ENCODE assay signal across 36 cellular contexts in genomic region chr4:168981942-168982341, GRCh38. TPM values are rescaled to one million over a fixed set of nuclear protein-coding genes. Genes with fewer than 3 reads are reported as not detected.
DNase-seq lines count a peak whose midpoint lies in the region; ATAC-seq, FAIRE-seq and TF ChIP-seq lines count a peak whose summit lies in the region.
"Had no signal": no experiment of that assay in that cellular context is flagged by ENCODE, and none has a peak within 500 bp of the region (broad histone marks: within the 10 kb centered on the region; RNA-seq: fewer than 3 reads in every experiment).

No MANE protein-coding gene starts in this region.

- no peak overlapping the region for H3K27ac Mint-ChIP-seq in natural killer cell treated with Interleukin-12 subunit alpha and Interleukin-12 subunit beta and Interleukin-15 and Interleukin-18, amount 100 ng/mL, for 72 hours
- H3K27ac Mint-ChIP-seq: B cell; CD14-positive monocyte; CD4-positive, alpha-beta memory T cell; CD4-positive, alpha-beta T cell; CD4-positive, CD25-positive, alpha-beta regulatory T cell; CD8-positive, alpha-beta memory T cell; CD8-positive, alpha-beta T cell had no signal

- intact Hi-C loops in GM12878 (cut with micrococcal nuclease; ENCODE audit: unreplicated experiment) (no loop called here), left colon (cut with DNase I, micrococcal nuclease) (loop anchor here in 1 of 2 donors (10.0 kb wide), 1 partner anchor 47 kb away; no protein-coding TSS in a partner anchor)

- no peak for TF ChIP-seq POLR2A in GM12878 (IDR thresholded peaks at IDR 0.05; ENCODE audit: low read depth, low read length)

- H2AFZ ChIP-seq in GM12878 (ENCODE audit: control insufficient read depth, low read depth, low read length), result no peak overlapping the region

- peaks cover 6 to 55% of the 10 kb centered on the region in 2 experiments; a peak in 1 of 3 replicates for H3K36me3 ChIP-seq in HEK293 (ENCODE audit: control insufficient read depth in 2 of 2, insufficient read depth in 1 of 2, low read length in 2 of 2)
- H3K36me3 ChIP-seq in GM12878 (ENCODE audit: control insufficient read depth in 2 of 2, insufficient read depth in 2 of 2, low read length in 1 of 2), result peaks cover 2 to 14% of the 10 kb centered on the region in 2 experiments

- no peak for TF ChIP-seq RAD21 in GM12878 (IDR thresholded peaks at IDR 0.05; ENCODE audit: insufficient read depth, low read depth, low read length)

- no peaks in the 10 kb centered on the region for H4K20me1 ChIP-seq in GM12878 (ENCODE audit: control insufficient read depth, insufficient read depth)
- H4K20me1 ChIP-seq: BLaER1; BLaER1 treated with 17β-estradiol and CSF1 and Interleukin-3, amounts not matched to agents 10 nM and 100 nM had no signal

- no peak for TF ChIP-seq EP300 in GM12878 (IDR thresholded peaks at IDR 0.05; ENCODE audit: borderline replicate concordance in 1 of 2, control insufficient read depth in 1 of 2, low read depth in 2 of 2, low read length in 2 of 2)

- in situ Hi-C loops in GM12878 (cut with MboI), result no loop called here

- 95% methylated on average over 1 of the region's 1 CpG for WGBS in GM12878 (ENCODE audit: insufficient coverage, insufficient replicate concordance, low lambda C conversion rate, missing lambda C conversion rate)

- SMC1A ChIA-PET in GM12878 (lab: Charles Lee; ENCODE audit: uncharacterized antibody, unreplicated experiment), result interaction anchor here (1.0 to 1.5 kb wide), 3 partner anchors 9 to 69 kb away, joined by 3 to 4 read pairs (median 3); no protein-coding TSS in a partner anchor

- H3K27me3 Mint-ChIP-seq in natural killer cell treated with Interleukin-12 subunit alpha and Interleukin-12 subunit beta and Interleukin-15 and Interleukin-18, amount 100 ng/mL, for 72 hours, result no peaks in the 10 kb centered on the region
- H3K27me3 Mint-ChIP-seq: B cell; CD4-positive, alpha-beta memory T cell; CD4-positive, alpha-beta T cell; CD4-positive, CD25-positive, alpha-beta regulatory T cell had no signal

- no peak for TF ChIP-seq CTCF in HEK293 (tag by site-specific recombination; IDR thresholded peaks at IDR 0.05)
- TF ChIP-seq CTCF in GM12878 (IDR thresholded peaks at IDR 0.05 in 2 of 3, conservative IDR thresholded peaks at IDR 0.05 in 1 of 3; ENCODE audit: control insufficient read depth in 2 of 3, extremely low read depth in 1 of 3, insufficient read depth in 1 of 3, low read depth in 3 of 3, low read length in 3 of 3), result no peak

- H3K4me2 ChIP-seq in GM12878 (ENCODE audit: control insufficient read depth, insufficient read depth), result no peak overlapping the region
- H3K4me2 ChIP-seq: A549; BLaER1; BLaER1 treated with 17β-estradiol and CSF1 and Interleukin-3, amounts not matched to agents 10 nM and 100 nM had no signal

- peaks cover 5 to 26% of the 10 kb centered on the region in 2 donors for H3K4me1 Mint-ChIP-seq in natural killer cell treated with Interleukin-12 subunit alpha and Interleukin-12 subunit beta and Interleukin-15 and Interleukin-18, amount 100 ng/mL, for 72 hours (ENCODE audit: low read depth in 2 of 2)
- H3K4me1 Mint-ChIP-seq: B cell; CD14-positive monocyte; CD4-positive, alpha-beta memory T cell had no signal

- no peak overlapping the region for H3K4me3 Mint-ChIP-seq in natural killer cell treated with Interleukin-12 subunit alpha and Interleukin-12 subunit beta and Interleukin-15 and Interleukin-18, amount 100 ng/mL, for 72 hours
- H3K4me3 Mint-ChIP-seq: B cell; CD14-positive monocyte; CD4-positive, alpha-beta memory T cell; CD4-positive, alpha-beta T cell; CD4-positive, CD25-positive, alpha-beta regulatory T cell; CD8-positive, alpha-beta memory T cell; CD8-positive, alpha-beta T cell had no signal

- H3K9me3 Mint-ChIP-seq in natural killer cell treated with Interleukin-12 subunit alpha and Interleukin-12 subunit beta and Interleukin-15 and Interleukin-18, amount 100 ng/mL, for 72 hours, result peaks cover 10% of the 10 kb centered on the region

- BruUV-seq in GM12878 (replicated peaks; lab: Mats Ljungman, UMichigan), result no TSS peak

- H3K4me1 ChIP-seq in HEK293 (ENCODE audit: control insufficient read depth, insufficient read depth, low read length) (no peaks in the 10 kb centered on the region), GM12878 (ENCODE audit: control insufficient read depth, insufficient read depth, low read length) (no peaks in the 10 kb centered on the region)
- H3K4me1 ChIP-seq: A549; BLaER1; BLaER1 treated with 17β-estradiol and CSF1 and Interleukin-3, amounts not matched to agents 10 nM and 100 nM; Caco-2 had no signal

- CTCF ChIA-PET in HEK293 (lab: Yijun Ruan, JAX) (no interaction called here), GM12878 (lab: Yijun Ruan, JAX) (interaction anchor here (1.2 kb wide), 1 partner anchor 19 kb away, joined by 5 read pairs; no protein-coding TSS in a partner anchor)

- H3K4me3 ChIP-seq in HEK293 (ENCODE audit: low read depth, low read length) (no peak overlapping the region), GM12878 (no peak overlapping the region)
- H3K4me3 ChIP-seq: A549; BLaER1; BLaER1 treated with 17β-estradiol and CSF1 and Interleukin-3, amounts not matched to agents 10 nM and 100 nM had no signal

- H3K36me3 Mint-ChIP-seq in natural killer cell treated with Interleukin-12 subunit alpha and Interleukin-12 subunit beta and Interleukin-15 and Interleukin-18, amount 100 ng/mL, for 72 hours, result peaks cover 39% of the 10 kb centered on the region

- FAIRE-seq in HTR-8/SVneo (lab: Jason Lieb, UNC) (peak; percentile 20), GM12878 (lab: Jason Lieb, UNC) (peak; percentile 72)
- FAIRE-seq: A204.1, A549, D721Med had no signal

- no peak overlapping the region for H3K9ac ChIP-seq in GM12878 (ENCODE audit: control insufficient read depth, insufficient read depth, low read length)
- H3K9ac ChIP-seq: BLaER1; BLaER1 treated with 17β-estradiol and CSF1 and Interleukin-3, amounts not matched to agents 10 nM and 100 nM had no signal

- H3K27ac ChIP-seq in HEK293 (ENCODE audit: extremely low read depth, low read depth, low read length) (no peak overlapping the region), GM12878 (ENCODE audit: control insufficient read depth, insufficient read depth) (no peak overlapping the region)
- H3K27ac ChIP-seq: 22Rv1; A549; BLaER1; BLaER1 treated with 17β-estradiol and CSF1 and Interleukin-3, amounts not matched to agents 10 nM and 100 nM; C4-2B had no signal

- no peak for DNase-seq in HTR-8/SVneo (ENCODE audit: insufficient read length, low spot score)
- peak; percentile 10 for DNase-seq in amniotic epithelial cell (ENCODE audit: low read depth)
- DNase-seq in GM12878 (ENCODE audit: low read depth, low spot score), result no peak
- no peak for DNase-seq in COLO829 (ENCODE audit: low spot score)
- no peak for DNase-seq in left colon
- DNase-seq in NCI-H1930 (lab: John Stamatoyannopoulos, UW), result no peak
- DNase-seq in natural killer cell treated with Interleukin-12 subunit alpha and Interleukin-12 subunit beta and Interleukin-15 and Interleukin-18, amount 100 ng/mL, for 72 hours (ENCODE audit: low spot score), result no peak
- DNase-seq: 8988T; ACHN; AML-193; BE2C; C1 segment of cervical spinal cord; Caco-2; Calu3; CD4-positive, alpha-beta memory T cell; CD4-positive, alpha-beta T cell; CD4-positive, CD25-positive, alpha-beta regulatory T cell; CD8-positive, alpha-beta memory T cell; CD8-positive, alpha-beta T cell; COR-L47; DMS 273 treated with DMSO at 0.1 percent for 48 hours; DMS153; DMS53; DMS79; DMS79 treated with DMSO at 0.1 percent for 48 hours; DND-41 had no signal

- H3K27me3 ChIP-seq in GM12878 (replicated peaks in 1 of 2; ENCODE audit: control insufficient read depth in 2 of 2, insufficient read depth in 2 of 2, low read length in 1 of 2), result no peaks in the 10 kb centered on the region
- H3K27me3 ChIP-seq: BE2C; BLaER1; BLaER1 treated with 17β-estradiol and CSF1 and Interleukin-3, amounts not matched to agents 10 nM and 100 nM had no signal

- H3K79me2 ChIP-seq in GM12878 (ENCODE audit: control insufficient read depth, insufficient read depth, low read length), result no peaks in the 10 kb centered on the region

- POLR2A ChIA-PET in HEK293 (lab: Yijun Ruan, JAX) (no interaction called here), GM12878 (lab: Charles Lee) (no interaction called here)

- RAD21 ChIA-PET in GM12878 (lab: Charles Lee; ENCODE audit: unreplicated experiment), result no interaction called here

- H3K9me3 ChIP-seq in HEK293 (ENCODE audit: control insufficient read depth, insufficient read depth, low read depth, low read length), result no peaks in the 10 kb centered on the region
- peaks cover 8% of the 10 kb centered on the region for H3K9me3 ChIP-seq in GM12878 (replicated peaks; ENCODE audit: control insufficient read depth, insufficient read depth, low read length)
- H3K9me3 ChIP-seq: BE2C had no signal

- ATAC-seq in GM12878 (no peak), left colon (no peak)
- ATAC-seq in natural killer cell treated with Interleukin-12 subunit alpha and Interleukin-12 subunit beta and Interleukin-15 and Interleukin-18, amount 100 ng/mL, for 72 hours, result no peak
- ATAC-seq: A549; CD8-positive, alpha-beta T cell had no signal

TF ChIP-seq in HEK293, 187 proteins besides CTCF, POLR2A, EP300 and RAD21 (continues in another document):
- TF ChIP-seq SETDB1 (IDR thresholded peaks at IDR 0.05; ENCODE audit: insufficient read length, low read length) (peak; percentile 93), ZNF529 (tag by site-specific recombination; IDR thresholded peaks at IDR 0.05; ENCODE audit: insufficient replicate concordance) (peak; percentile 91)

TF ChIP-seq in GM12878, 131 proteins besides CTCF, POLR2A, EP300 and RAD21 (continues in another document):
- TF ChIP-seq CBX5 (IDR thresholded peaks at IDR 0.05; ENCODE audit: low read depth), result 0 out of 2 replicates have a peak, but pooled peaks have one; percentile 69

RNA-seq across cellular contexts. Expression of gene CBR4, which starts 28.1 kb away (rescaled TPM):
- total RNA-seq in GM12878 (2013; cell fraction: nucleolus; rRNA removed), result 98.9 and 104 TPM in 2 replicates
- total RNA-seq in GM12878 (2014; rRNA removed) (22.2 and 27.7 TPM in 2 replicates), GM12878 (2014; rRNA removed; fragmentation: Illumina TruSeq; extraction: Trizol) (26.5 and 28.3 TPM in 2 replicates), GM12878 (2021) (32.2 and 32.9 TPM in 2 replicates), left colon (10 to 100 TPM; 28.0 to 29.6 TPM)
- 5.5 TPM for polyA plus RNA-seq in GM12878 (2011; ENCODE audit: low read depth)
- polyA plus RNA-seq in GM12878 (2011; rRNA removed) (17.3 and 24.4 TPM in 2 replicates), GM12878 (2014; fragmentation: Illumina TruSeq; extraction: Trizol) (23.2 and 30.8 TPM in 2 replicates), GM12878 (2014; fragmentation: Nextera tagmentation; extraction: Ambion mirVana) (10 to 100 TPM; 21.4 to 36.2 TPM), GM12878 (2014; rRNA removed) (16.7 and 21.2 TPM in 2 replicates), GM12878 (2016; fragmentation: Nextera tagmentation; extraction: Ambion mirVana) (10 to 100 TPM; 30.8 to 38.8 TPM)
- polyA plus RNA-seq in GM12878 (2011; cell fraction: cytosol; rRNA removed), result 5.2 and 6.3 TPM in 2 replicates
- 20.6 and 24.4 TPM in 2 replicates for polyA plus RNA-seq in GM12878 (2011; cell fraction: nucleus; rRNA removed)
- polyA plus RNA-seq in GM12878 (2012), result 10.9 and 13.0 TPM in 2 replicates
- polyA minus RNA-seq in GM12878 (2011; rRNA and poly(A)+ RNA removed), result 15.9 and 16.0 TPM in 2 replicates
- polyA minus RNA-seq in GM12878 (2011; cell fraction: cytosol; rRNA and poly(A)+ RNA removed), result 4.8 and 6.1 TPM in 2 replicates
- 20.4 and 31.1 TPM in 2 replicates for polyA minus RNA-seq in GM12878 (2011; cell fraction: nucleus; rRNA and poly(A)+ RNA removed)
- 10 to 100 TPM in 1 of 2 donors, 1 to 10 TPM in 1; 9.2 to 21.6 TPM for total RNA-seq in natural killer cell treated with Interleukin-12 subunit alpha and Interleukin-12 subunit beta and Interleukin-15 and Interleukin-18, amount 100 ng/mL, for 72 hours
